27 cellular contexts compared by ENCODE assay signal in the genomic region with DNA sequence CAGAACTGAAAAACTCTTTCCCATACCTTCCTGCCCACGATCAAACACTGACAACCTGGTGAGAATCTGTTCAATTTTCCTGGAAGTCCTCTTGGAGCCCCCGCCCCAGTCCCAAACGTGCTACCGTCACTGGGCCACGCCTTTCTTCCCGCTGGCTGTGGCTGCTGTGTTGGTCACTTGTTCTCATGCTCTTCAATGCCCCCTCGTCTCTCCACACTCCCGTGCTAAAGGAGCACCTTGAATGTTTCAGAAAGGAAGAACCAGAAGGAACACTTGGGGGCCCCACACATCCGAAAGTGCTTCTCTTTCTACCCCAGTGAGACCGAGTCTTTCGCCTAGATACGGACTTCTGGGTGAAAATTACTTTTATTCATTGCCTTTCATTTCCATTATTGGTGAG.
"Had no signal": no experiment of that assay in that cellular context is flagged by ENCODE, and none has a peak within 500 bp of the region (broad histone marks: within the 10 kb centered on the region; RNA-seq: fewer than 3 reads in every experiment).

No MANE protein-coding gene starts in this region.

- H3K4me3 Mint-ChIP-seq: immature natural killer cell; mesothelial cell of epicardium; naive B cell; natural killer cell; nephron progenitor cell; neural progenitor cell; stimulated activated effector memory CD8-positive, alpha-beta T cell treated with anti-CD3 and anti-CD28 coated beads, Interleukin-12 subunit alpha, Interleukin-12 subunit beta, amount 100 ng/mL, for 72 hours; stimulated activated naive CD8-positive, alpha-beta T cell treated with anti-CD3 and anti-CD28 coated beads, Interleukin-15, Interleukin-2, amounts not matched to agents 100 ng/mL and 50 ng/mL, for 24 hours; type B pancreatic cell had no signal

- H3K27me3 Mint-ChIP-seq: stimulated activated naive CD8-positive, alpha-beta T cell treated with anti-CD3 and anti-CD28 coated beads, Interleukin-15, Interleukin-2, amounts not matched to agents 100 ng/mL and 50 ng/mL, for 24 hours; type B pancreatic cell had no signal

- DNase-seq: hypothalamus; immature natural killer cell; left ventricle myocardium inferior; mesendoderm; naive B cell; natural killer cell; nephron progenitor cell; occipital lobe; ovary; retina; right cardiac atrium; stimulated activated CD4-positive, alpha-beta T cell treated with anti-CD3 and anti-CD28 coated beads, Interleukin-12 subunit alpha, Interleukin-12 subunit beta, amount 100 ng/mL, for 4 hours; stimulated activated CD4-positive, alpha-beta T cell treated with anti-CD3 and anti-CD28 coated beads, Interleukin-15, amount 100 ng/mL, for 24 hours; stimulated activated CD4-positive, alpha-beta T cell treated with anti-CD3 and anti-CD28 coated beads, Interleukin-4, amount 100 ng/mL, for 24 hours; stimulated activated naive CD4-positive, alpha-beta T cell had no signal

- H3K27ac ChIP-seq: left ventricle myocardium inferior, neural progenitor cell, neutrophil, ovary, prostate gland, skin epidermis, tibial nerve, vagina had no signal

- H3K27ac Mint-ChIP-seq: immature natural killer cell; mesothelial cell of epicardium; natural killer cell; nephron progenitor cell; neural progenitor cell; stimulated activated effector memory CD8-positive, alpha-beta T cell treated with anti-CD3 and anti-CD28 coated beads, Interleukin-12 subunit alpha, Interleukin-12 subunit beta, amount 100 ng/mL, for 72 hours; stimulated activated naive CD8-positive, alpha-beta T cell treated with anti-CD3 and anti-CD28 coated beads, Interleukin-15, Interleukin-2, amounts not matched to agents 100 ng/mL and 50 ng/mL, for 24 hours; type B pancreatic cell had no signal

- ATAC-seq: natural killer cell; right cardiac atrium; sciatic nerve; stimulated activated effector memory CD8-positive, alpha-beta T cell treated with anti-CD3 and anti-CD28 coated beads, Interleukin-12 subunit alpha, Interleukin-12 subunit beta, amount 100 ng/mL, for 72 hours had no signal

- H3K4me3 ChIP-seq: left ventricle myocardium inferior, lung, neural progenitor cell, ovary, prostate gland, skin epidermis, tibial nerve, vagina had no signal

- H3K36me3 Mint-ChIP-seq: natural killer cell; stimulated activated effector memory CD8-positive, alpha-beta T cell treated with anti-CD3 and anti-CD28 coated beads, Interleukin-12 subunit alpha, Interleukin-12 subunit beta, amount 100 ng/mL, for 72 hours had no signal
